Comparison of ENCODE assay signal across 1 cellular context in genomic region chr4:128686032-128686465, GRCh38.
TF ChIP-seq lines count a peak whose summit lies in the region.

No MANE protein-coding gene starts in this region.

TF ChIP-seq in K562, 482 proteins besides CTCF, POLR2A, EP300 and RAD21 (continued from another document and continues in another):
- TF ChIP-seq ZNF280B (CRISPR knock-in tag; IDR thresholded peaks at IDR 0.05) (no peak), HINFP (tag; conservative IDR thresholded peaks at IDR 0.05; ENCODE audit: low read depth) (peak; percentile 87), JUN (IDR thresholded peaks at IDR 0.05; ENCODE audit: borderline replicate concordance, low read depth, low read length) (peak; percentile 41; the same call in 1 of the 2 replicates), JUN (CRISPR knock-in tag; IDR thresholded peaks at IDR 0.05; ENCODE audit: borderline replicate concordance) (no peak), SMARCE1 (IDR thresholded peaks at IDR 0.05) (peak; percentile 71; the same call in 1 of the 2 replicates), HMG20A (CRISPR knock-in tag; conservative IDR thresholded peaks at IDR 0.05) (no peak), PTRF (tag; IDR thresholded peaks at IDR 0.05) (peak; percentile 63), ZNF79 (CRISPR knock-in tag; IDR thresholded peaks at IDR 0.05; ENCODE audit: low read depth) (no peak), GATAD2B (IDR thresholded peaks at IDR 0.05; ENCODE audit: borderline replicate concordance) (no peak), JUND (IDR thresholded peaks at IDR 0.05; ENCODE audit: borderline replicate concordance, low read depth, low read length) (no peak), JUND (tag; IDR thresholded peaks at IDR 0.05; ENCODE audit: borderline replicate concordance, low read depth, low read length) (peak; percentile 80; the same call in 2 of the 3 replicates), ZNF592 (IDR thresholded peaks at IDR 0.05) (peak; percentile 99), ELF2 (CRISPR knock-in tag; IDR thresholded peaks at IDR 0.05) (no peak), TAL1 (IDR thresholded peaks at IDR 0.05) (peak; percentile 87), PHF8 (IDR thresholded peaks at IDR 0.05; ENCODE audit: borderline replicate concordance, low read length) (no peak), ZNF140 (CRISPR knock-in tag; IDR thresholded peaks at IDR 0.05) (0 out of 2 replicates have a peak, but pooled peaks have one; percentile 73), ZNF778 (CRISPR knock-in tag; IDR thresholded peaks at IDR 0.05) (no peak), TOE1 (IDR thresholded peaks at IDR 0.05; ENCODE audit: borderline replicate concordance) (no peak), TOE1 (CRISPR knock-in tag; IDR thresholded peaks at IDR 0.05; ENCODE audit: borderline replicate concordance, low read depth) (no peak), NONO (IDR thresholded peaks at IDR 0.05; ENCODE audit: low read depth in 2 of 2, low read length in 1 of 2) (0 out of 4 replicates have a peak, but pooled peaks of 1 of the 2 experiments have one; percentile 15), TARDBP (IDR thresholded peaks at IDR 0.05) (no peak), BRCA1 (IDR thresholded peaks at IDR 0.05) (no peak), BRCA1 (CRISPR knock-in tag; IDR thresholded peaks at IDR 0.05) (no peak), ARNT (IDR thresholded peaks at IDR 0.05) (peak in 1 of 2 experiments; percentile 83; a peak in 2 of 4 replicates), SMARCC2 (IDR thresholded peaks at IDR 0.05; ENCODE audit: low read depth) (peak; percentile 47; the same call in 1 of the 2 replicates), ETV6 (IDR thresholded peaks at IDR 0.05; ENCODE audit: borderline replicate concordance in 1 of 2, low read depth in 2 of 2, low read length in 1 of 2) (no peak), ETV6 (CRISPR knock-in tag; IDR thresholded peaks at IDR 0.05; ENCODE audit: borderline replicate concordance) (no peak), CC2D1A (IDR thresholded peaks at IDR 0.05) (peak; percentile 43; the same call in 1 of the 2 replicates), ADNP (tag; IDR thresholded peaks at IDR 0.05) (0 out of 2 replicates have a peak, but pooled peaks have one; percentile 19), ATF1 (CRISPR knock-in tag; IDR thresholded peaks at IDR 0.05) (no peak), ATF1 (tag; IDR thresholded peaks at IDR 0.05) (peak; percentile 38; the same call in 1 of the 2 replicates), MTA3 (IDR thresholded peaks at IDR 0.05; ENCODE audit: borderline replicate concordance) (peak; percentile 48; the same call in 1 of the 2 replicates), MTF1 (CRISPR knock-in tag; IDR thresholded peaks at IDR 0.05; ENCODE audit: borderline replicate concordance) (peak; percentile 78; the same call in 1 of the 2 replicates), RBM39 (optimal IDR thresholded peaks at IDR 0.05; ENCODE audit: low read depth, low read length) (no peak), STAG1 (CRISPR knock-in tag; IDR thresholded peaks at IDR 0.05; ENCODE audit: borderline replicate concordance) (no peak), NR3C1 (CRISPR knock-in tag; IDR thresholded peaks at IDR 0.05) (no peak), SLC30A9 (CRISPR knock-in tag; IDR thresholded peaks at IDR 0.05) (no peak), CBX5 (IDR thresholded peaks at IDR 0.05; ENCODE audit: borderline replicate concordance, low read depth) (0 out of 2 replicates have a peak, but pooled peaks have one; percentile 66), ILK (tag; IDR thresholded peaks at IDR 0.05; ENCODE audit: borderline replicate concordance, low read depth) (peak; percentile 80; the same call in 1 of the 2 replicates), TGIF2 (CRISPR knock-in tag; IDR thresholded peaks at IDR 0.05) (no peak), RBM15 (IDR thresholded peaks at IDR 0.05; ENCODE audit: insufficient read depth, low read length) (no peak), ZNF57 (CRISPR knock-in tag; IDR thresholded peaks at IDR 0.05) (no peak), CSDE1 (IDR thresholded peaks at IDR 0.05) (no peak), ZNF655 (CRISPR knock-in tag; IDR thresholded peaks at IDR 0.05) (no peak), ARID1B (IDR thresholded peaks at IDR 0.05) (peak; percentile 89), SMARCA4 (IDR thresholded peaks at IDR 0.05) (peak; percentile 71), ID3 (CRISPR knock-in tag; IDR thresholded peaks at IDR 0.05) (peak; percentile 64; the same call in 1 of the 2 replicates), ID3 (tag; IDR thresholded peaks at IDR 0.05) (peak; percentile 97), MAZ (CRISPR knock-in tag; conservative IDR thresholded peaks at IDR 0.05 in 1 of 2, IDR thresholded peaks at IDR 0.05 in 1 of 2) (peak in 1 of 2 experiments; percentile 62; a peak in 1 of 4 replicates), IFI16 (CRISPR knock-in tag; IDR thresholded peaks at IDR 0.05) (0 out of 2 replicates have a peak, but pooled peaks have one; percentile 78), XRCC5 (IDR thresholded peaks at IDR 0.05; ENCODE audit: low read depth, low read length) (no peak), MLLT1 (IDR thresholded peaks at IDR 0.05) (peak in 1 of 2 experiments; percentile 49; a peak in 1 of 4 replicates), RBM25 (IDR thresholded peaks at IDR 0.05; ENCODE audit: low read depth, low read length, severe bottlenecking) (no peak), ZNF134 (CRISPR knock-in tag; conservative IDR thresholded peaks at IDR 0.05) (0 out of 2 replicates have a peak, but pooled peaks have one; percentile 44), ZNF24 (IDR thresholded peaks at IDR 0.05) (peak; percentile 11; the same call in 1 of the 2 replicates), WHSC1 (IDR thresholded peaks at IDR 0.05; ENCODE audit: low read length) (no peak), TEAD4 (IDR thresholded peaks at IDR 0.05; ENCODE audit: low read length) (peak; percentile 78), TEAD4 (CRISPR knock-in tag; IDR thresholded peaks at IDR 0.05; ENCODE audit: borderline replicate concordance) (no peak), NR4A1 (CRISPR knock-in tag; IDR thresholded peaks at IDR 0.05) (no peak), NR4A1 (tag; IDR thresholded peaks at IDR 0.05) (peak; percentile 98), HDGF (IDR thresholded peaks at IDR 0.05) (no peak), TCF7 (IDR thresholded peaks at IDR 0.05; ENCODE audit: borderline replicate concordance) (no peak), LEF1 (IDR thresholded peaks at IDR 0.05) (peak; percentile 52; the same call in 1 of the 2 replicates), L3MBTL2 (IDR thresholded peaks at IDR 0.05) (0 out of 2 replicates have a peak, but pooled peaks have one; percentile 39), FOXK2 (conservative IDR thresholded peaks at IDR 0.05 in 1 of 2, IDR thresholded peaks at IDR 0.05 in 1 of 2; ENCODE audit: low read depth in 2 of 2) (peak in 1 of 2 experiments; percentile 36; a peak in 1 of 4 replicates), CBX3 (IDR thresholded peaks at IDR 0.05; ENCODE audit: borderline replicate concordance in 1 of 2, low read length in 2 of 2) (peak in 1 of 2 experiments; percentile 98; a peak in 2 of 3 replicates)
- TF ChIP-seq, protein P1, sequence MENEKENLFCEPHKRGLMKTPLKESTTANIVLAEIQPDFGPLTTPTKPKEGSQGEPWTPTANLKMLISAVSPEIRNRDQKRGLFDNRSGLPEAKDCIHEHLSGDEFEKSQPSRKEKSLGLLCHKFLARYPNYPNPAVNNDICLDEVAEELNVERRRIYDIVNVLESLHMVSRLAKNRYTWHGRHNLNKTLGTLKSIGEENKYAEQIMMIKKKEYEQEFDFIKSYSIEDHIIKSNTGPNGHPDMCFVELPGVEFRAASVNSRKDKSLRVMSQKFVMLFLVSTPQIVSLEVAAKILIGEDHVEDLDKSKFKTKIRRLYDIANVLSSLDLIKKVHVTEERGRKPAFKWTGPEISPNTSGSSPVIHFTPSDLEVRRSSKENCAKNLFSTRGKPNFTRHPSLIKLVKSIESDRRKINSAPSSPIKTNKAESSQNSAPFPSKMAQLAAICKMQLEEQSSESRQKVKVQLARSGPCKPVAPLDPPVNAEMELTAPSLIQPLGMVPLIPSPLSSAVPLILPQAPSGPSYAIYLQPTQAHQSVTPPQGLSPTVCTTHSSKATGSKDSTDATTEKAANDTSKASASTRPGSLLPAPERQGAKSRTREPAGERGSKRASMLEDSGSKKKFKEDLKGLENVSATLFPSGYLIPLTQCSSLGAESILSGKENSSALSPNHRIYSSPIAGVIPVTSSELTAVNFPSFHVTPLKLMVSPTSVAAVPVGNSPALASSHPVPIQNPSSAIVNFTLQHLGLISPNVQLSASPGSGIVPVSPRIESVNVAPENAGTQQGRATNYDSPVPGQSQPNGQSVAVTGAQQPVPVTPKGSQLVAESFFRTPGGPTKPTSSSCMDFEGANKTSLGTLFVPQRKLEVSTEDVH (IDR thresholded peaks at IDR 0.05; ENCODE audit: low read depth, partially characterized antibody), result no peak
